ENCODE assay signal across 15 cellular contexts in genomic region chr5:140558542-140558941, GRCh38. TPM values are rescaled to one million over a fixed set of nuclear protein-coding genes. Genes with fewer than 3 reads are reported as not detected.
DNase-seq lines count a peak whose midpoint lies in the region; ATAC-seq and TF ChIP-seq lines count a peak whose summit lies in the region.
"Had no signal": no experiment of that assay in that cellular context is flagged by ENCODE, and none has a peak within 500 bp of the region (broad histone marks: within the 10 kb centered on the region; RNA-seq: fewer than 3 reads in every experiment).

No MANE protein-coding gene starts in this region.

- H3K4me3 Mint-ChIP-seq in T-helper 2 cell treated with Interferon-gamma antibody and Interleukin-4, amounts not matched to agents 5 μg/mL and 100 μg/mL, for 36 hours, result no peak overlapping the region
- H3K4me3 Mint-ChIP-seq in WTC11, result no peak overlapping the region
- H3K4me3 Mint-ChIP-seq in stimulated activated memory B cell treated with anti-CD40 and anti-IgM and Interleukin-4, amounts not matched to agents 10 μg/mL and 1 μg/mL and 100 μg/mL, for 72 hours, result no peak overlapping the region

- POLR2A ChIA-PET in WTC11 (lab: Charles Lee), result interaction anchor here (3.8 kb wide), 1 partner anchor 11 kb away, joined by 47 read pairs; the partner anchor contains the start of gene EIF4EBP3

- WGBS in right lobe of liver (ENCODE audit: insufficient coverage, low coverage, low lambda C conversion rate, missing lambda C conversion rate), result 93% methylated on average over 2 of the region's 9 CpGs

- CTCF ChIA-PET in WTC11 (lab: Charles Lee), result interaction anchor here (2.0 to 2.1 kb wide), 2 partner anchors 11 to 195 kb away, joined by 7 to 16 read pairs; partner anchors contain the start of gene EIF4EBP3

- H3K27me3 ChIP-seq in right lobe of liver, result no peaks in the 10 kb centered on the region
- H3K27me3 ChIP-seq: testis had no signal

- peaks cover 43% of the 10 kb centered on the region for H3K4me1 Mint-ChIP-seq in T-helper 2 cell treated with Interferon-gamma antibody and Interleukin-4, amounts not matched to agents 5 μg/mL and 100 μg/mL, for 36 hours (ENCODE audit: low read depth)
- peaks cover 26% of the 10 kb centered on the region for H3K4me1 Mint-ChIP-seq in WTC11
- peaks cover 51% of the 10 kb centered on the region for H3K4me1 Mint-ChIP-seq in stimulated activated memory B cell treated with anti-CD40 and anti-IgM and Interleukin-4, amounts not matched to agents 10 μg/mL and 1 μg/mL and 100 μg/mL, for 72 hours

- TF ChIP-seq POLR2A in right lobe of liver (IDR thresholded peaks at IDR 0.05), result no peak

- no peaks in the 10 kb centered on the region for H3K27me3 Mint-ChIP-seq in T-helper 2 cell treated with Interferon-gamma antibody and Interleukin-4, amounts not matched to agents 5 μg/mL and 100 μg/mL, for 36 hours (ENCODE audit: low read depth)
- peaks cover 3% of the 10 kb centered on the region; the same call in 1 of the 2 replicates for H3K27me3 Mint-ChIP-seq in WTC11 (ENCODE audit: low read depth)
- H3K27me3 Mint-ChIP-seq in stimulated activated memory B cell treated with anti-CD40 and anti-IgM and Interleukin-4, amounts not matched to agents 10 μg/mL and 1 μg/mL and 100 μg/mL, for 72 hours, result no peaks in the 10 kb centered on the region
- H3K27me3 Mint-ChIP-seq: IgD-negative memory B cell had no signal

- no peak for DNase-seq in T-helper 2 cell treated with Interferon-gamma antibody and Interleukin-4, amounts not matched to agents 5 μg/mL and 100 μg/mL, for 36 hours (ENCODE audit: low spot score)
- no peak for DNase-seq in T-helper 2 cell
- DNase-seq in WTC11 (ENCODE audit: low spot score), result no peak
- no peak for DNase-seq in right lobe of liver
- no peak for DNase-seq in GM10266 (ENCODE audit: extremely low spot score)
- no peak for DNase-seq in GM19240 (ENCODE audit: insufficient read length, low spot score)
- DNase-seq: 8988T; activated effector memory CD4-positive, alpha-beta T cell treated with Interleukin-2 at 50 U/mL for 16 hours; hypothalamus; NCI-H1092; NCI-H69; testis had no signal

- no peak overlapping the region for H3K4me3 ChIP-seq in right lobe of liver
- H3K4me3 ChIP-seq: testis had no signal

- no peaks in the 10 kb centered on the region for H3K9me3 Mint-ChIP-seq in T-helper 2 cell treated with Interferon-gamma antibody and Interleukin-4, amounts not matched to agents 5 μg/mL and 100 μg/mL, for 36 hours
- H3K9me3 Mint-ChIP-seq in WTC11, result no peaks in the 10 kb centered on the region
- H3K9me3 Mint-ChIP-seq in stimulated activated memory B cell treated with anti-CD40 and anti-IgM and Interleukin-4, amounts not matched to agents 10 μg/mL and 1 μg/mL and 100 μg/mL, for 72 hours, result no peaks in the 10 kb centered on the region
- H3K9me3 Mint-ChIP-seq: IgD-negative memory B cell had no signal

- peak overlapping the region; percentile 90 for H3K27ac Mint-ChIP-seq in T-helper 2 cell treated with Interferon-gamma antibody and Interleukin-4, amounts not matched to agents 5 μg/mL and 100 μg/mL, for 36 hours
- peak overlapping the region; percentile 88; the same call in 1 of the 2 replicates for H3K27ac Mint-ChIP-seq in WTC11
- peak overlapping the region; percentile 90 for H3K27ac Mint-ChIP-seq in stimulated activated memory B cell treated with anti-CD40 and anti-IgM and Interleukin-4, amounts not matched to agents 10 μg/mL and 1 μg/mL and 100 μg/mL, for 72 hours

- H3K4me1 ChIP-seq in right lobe of liver, result peaks cover 0 to 71% (median 32%) of the 10 kb centered on the region in 4 donors

- TF ChIP-seq CTCF in WTC11 (IDR thresholded peaks at IDR 0.05) (no peak), right lobe of liver (IDR thresholded peaks at IDR 0.05) (no peak), GM10266 (IDR thresholded peaks at IDR 0.05; ENCODE audit: control insufficient read depth, insufficient read depth, low read depth, missing control alignments) (no peak)

- no peaks in the 10 kb centered on the region for H3K36me3 ChIP-seq in right lobe of liver

- H3K36me3 Mint-ChIP-seq in T-helper 2 cell treated with Interferon-gamma antibody and Interleukin-4, amounts not matched to agents 5 μg/mL and 100 μg/mL, for 36 hours (ENCODE audit: low read depth), result peaks cover 36% of the 10 kb centered on the region
- peaks cover 10% of the 10 kb centered on the region; the same call in 1 of the 2 replicates for H3K36me3 Mint-ChIP-seq in WTC11
- peaks cover 41% of the 10 kb centered on the region for H3K36me3 Mint-ChIP-seq in stimulated activated memory B cell treated with anti-CD40 and anti-IgM and Interleukin-4, amounts not matched to agents 10 μg/mL and 1 μg/mL and 100 μg/mL, for 72 hours

- no peak for ATAC-seq in WTC11
- ATAC-seq in right lobe of liver, result no peak
- ATAC-seq in stimulated activated memory B cell treated with anti-CD40 and anti-IgM and Interleukin-4, amounts not matched to agents 10 μg/mL and 1 μg/mL and 100 μg/mL, for 72 hours, result no peak
- no peak for ATAC-seq in HG03039 (IDR thresholded peaks at IDR 0.05; ENCODE audit: unreplicated experiment)

- H3K27ac ChIP-seq in right lobe of liver, result peak overlapping the region; percentile 81 to 92 (median 84)

- H3K9me3 ChIP-seq in right lobe of liver, result no peaks in the 10 kb centered on the region
- H3K9me3 ChIP-seq: testis had no signal

- intact Hi-C loops in right lobe of liver (cut with DNase I), result no loop called here

TF ChIP-seq in WTC11, 78 proteins besides CTCF, POLR2A, EP300 and RAD21:
- TF ChIP-seq NR2C2 (CRISPR knock-in tag; IDR thresholded peaks at IDR 0.05) (no peak), E2F5 (CRISPR knock-in tag; IDR thresholded peaks at IDR 0.05) (no peak), JUN (CRISPR knock-in tag; IDR thresholded peaks at IDR 0.05) (no peak), GABPB1 (CRISPR knock-in tag; IDR thresholded peaks at IDR 0.05) (no peak)
TF ChIP-seq in WTC11: peak in this region for 0.

RNA-seq across cellular contexts. Expression of gene SRA1, which starts 1.3 kb away (rescaled TPM):
- total RNA-seq in WTC11 (2021) (34.5 to 37.8 TPM (median 34.6 TPM) in 3 replicates), right lobe of liver (10 to 100 TPM; 14.4 to 35.4 (median 18.6) TPM)

RNA-seq across cellular contexts. Expression of gene APBB3, which starts 5.9 kb away (rescaled TPM):
- total RNA-seq in WTC11 (2021), result 23.7 to 25.9 TPM (median 25.2 TPM) in 3 replicates
- total RNA-seq in right lobe of liver, result 10 to 100 TPM in 5 of 6 experiments, 1 to 10 TPM in 1; 9.6 to 24.3 (median 14.3) TPM

RNA-seq across cellular contexts. Expression of gene SLC35A4, which starts 6.1 kb away (rescaled TPM):
- 74.7 to 75.7 TPM (median 74.8 TPM) in 3 replicates for total RNA-seq in WTC11 (2021)
- total RNA-seq in right lobe of liver, result 10 to 100 TPM; 28.1 to 38.5 (median 30.2) TPM

RNA-seq across cellular contexts. Expression of gene EIF4EBP3, which starts 11.1 kb away (rescaled TPM):
- 8.4 to 9.8 TPM (median 8.8 TPM) in 3 replicates for total RNA-seq in WTC11 (2021)
- 10 to 100 TPM; 10.7 to 19.5 (median 13.6) TPM for total RNA-seq in right lobe of liver
